In the genomic region with DNA sequence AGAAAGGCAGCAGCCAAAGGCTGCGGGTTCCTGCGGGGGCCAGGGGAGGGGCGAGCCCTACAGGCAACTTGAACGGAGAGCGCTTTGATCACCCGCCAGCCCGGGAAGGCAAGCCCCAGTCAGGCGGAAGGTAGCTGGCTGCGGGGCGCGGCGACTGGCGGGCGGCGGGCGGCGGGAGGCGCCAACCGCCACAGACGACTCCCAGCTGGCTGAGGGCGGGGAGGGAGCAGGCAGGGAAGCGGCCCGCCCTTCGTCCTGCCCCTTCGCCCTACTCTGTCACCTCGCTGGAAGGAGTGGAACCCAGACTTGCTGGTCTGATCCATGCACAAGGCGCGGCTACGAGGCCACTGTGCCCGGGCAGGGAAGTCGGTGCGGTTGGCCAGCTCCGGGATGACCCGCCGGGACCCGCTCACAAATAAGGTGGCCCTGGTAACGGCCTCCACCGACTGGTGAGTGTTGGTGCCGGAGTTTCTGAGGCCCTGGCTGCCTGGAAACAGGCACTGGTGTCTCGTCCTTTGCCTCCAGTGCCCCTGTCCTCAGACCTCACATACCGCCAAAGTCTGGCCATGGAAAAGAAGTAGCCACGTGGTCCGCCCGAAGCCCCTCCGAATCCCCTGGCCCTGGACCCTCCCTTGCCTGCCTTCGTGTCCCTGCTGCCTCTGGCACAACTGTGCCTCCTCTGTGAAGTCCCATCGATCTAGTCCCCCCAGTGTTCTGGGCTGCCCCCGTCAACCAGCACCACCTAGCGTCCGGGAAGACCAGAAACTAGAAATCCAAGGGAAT, we compare ENCODE assay signal across 8 cellular contexts. TPM values are rescaled to one million over a fixed set of nuclear protein-coding genes. Genes with fewer than 3 reads are reported as not detected.
DNase-seq lines count a peak whose midpoint lies in the region; ATAC-seq and TF ChIP-seq lines count a peak whose summit lies in the region.
"Not testable (repeated sequence)": the region's sequence is repeated elsewhere in the genome, so short reads cannot be mapped to it uniquely, and the experiment has no call there.

No MANE protein-coding gene starts in this region.

- not testable (repeated sequence) for H3K27me3 Mint-ChIP-seq in chondrocyte (ENCODE audit: low read depth)

- peak overlapping the region; percentile 87 for H3K27ac Mint-ChIP-seq in chondrocyte (ENCODE audit: unreplicated experiment)

- TF ChIP-seq CTCF in AG10803 (conservative IDR thresholded peaks at IDR 0.05; ENCODE audit: low read length) (peak; percentile 78), chondrocyte (IDR thresholded peaks at IDR 0.05) (peak; percentile 91)

- H3K9me3 Mint-ChIP-seq in chondrocyte (ENCODE audit: low read depth): peaks cover 17% of the 10 kb centered on the region

- peak; percentile 67 for ATAC-seq in GM19043 (IDR thresholded peaks at IDR 0.05; ENCODE audit: low read depth, unreplicated experiment)
- ATAC-seq in HG03442 (IDR thresholded peaks at IDR 0.05; ENCODE audit: unreplicated experiment): peak; percentile 56

- peak overlapping the region in 20 of 21 experiments; percentile 55 to 93 (median 87) for H3K27ac ChIP-seq in skin epidermis

- H3K4me3 ChIP-seq in AG10803 (ENCODE audit: low read length): peak overlapping the region; percentile 69
- H3K4me3 ChIP-seq in skin epidermis: peak overlapping the region; percentile 46 to 59 (median 52)

- H3K36me3 Mint-ChIP-seq in chondrocyte (ENCODE audit: low read depth): not testable (repeated sequence)

- H3K4me1 Mint-ChIP-seq in chondrocyte (ENCODE audit: low read depth): not testable (repeated sequence)

- H3K4me3 Mint-ChIP-seq in chondrocyte (ENCODE audit: unreplicated experiment): peak overlapping the region; percentile 88

- DNase-seq in AG10803 (ENCODE audit: low read depth): peak; percentile 71
- peak; percentile 59 for DNase-seq in NCI-H460 (ENCODE audit: extremely low read depth, low read depth)
- DNase-seq in activated CD4-positive, alpha-beta T cell treated with anti-CD3 and anti-CD28 coated beads for 1 hour: peak; percentile 43
- peak; percentile 91 for DNase-seq in chondrocyte (ENCODE audit: low spot score)
- DNase-seq in islet precursor cell: peak; percentile 93

RNA-seq across cellular contexts. Expression of gene CARMIL3, which starts 15.4 kb away (rescaled TPM):
- total RNA-seq in NCI-H460 (2014; rRNA removed; shearing (Covaris generic)): 1.1 and 1.7 TPM in 2 replicates
- 1.6 and 2.2 TPM in 2 replicates for polyA plus RNA-seq in NCI-H460 (2014; cell fraction: nucleus; rRNA removed)
- 0.34 to 0.60 TPM (median 0.54 TPM) in 3 replicates for total RNA-seq in chondrocyte

RNA-seq across cellular contexts. Expression of gene CPNE6, which starts 35.0 kb away (rescaled TPM):
- total RNA-seq in NCI-H460 (2014; rRNA removed; shearing (Covaris generic)): not detected in 2 replicates
- polyA plus RNA-seq in NCI-H460 (2014; cell fraction: nucleus; rRNA removed): not detected in 2 replicates
- not detected in 3 replicates for total RNA-seq in chondrocyte

RNA-seq across cellular contexts. Expression of gene DHRS4L2, which starts 47.6 kb away (rescaled TPM):
- 19.4 and 21.7 TPM in 2 replicates for total RNA-seq in NCI-H460 (2014; rRNA removed; shearing (Covaris generic))
- polyA plus RNA-seq in NCI-H460 (2014; cell fraction: nucleus; rRNA removed): 13.7 and 50.1 TPM in 2 replicates
- total RNA-seq in chondrocyte: 11.9 to 17.7 TPM (median 13.9 TPM) in 3 replicates

RNA-seq across cellular contexts. Expression of gene PCK2, which starts 57.7 kb away (rescaled TPM):
- total RNA-seq in NCI-H460 (2014; rRNA removed; shearing (Covaris generic)): 35.8 and 40.8 TPM in 2 replicates
- 57.3 and 71.8 TPM in 2 replicates for polyA plus RNA-seq in NCI-H460 (2014; cell fraction: nucleus; rRNA removed)
- 18.7 to 126 TPM (median 118 TPM) in 3 replicates for total RNA-seq in chondrocyte

Comparison
In these comparisons a context has a peak if more than half of its experiments do, and no peak if none do; other contexts are left out.
1. Peak in every context shown above with its lines: DNase-seq, ATAC-seq, H3K4me3 ChIP-seq and H3K27ac ChIP-seq.
2. DNase-seq: peak in every context shown above with its lines; median percentile 93 in islet precursor cell; 91 in chondrocyte; 71 in AG10803; 59 in NCI-H460; 43 in activated CD4-positive, alpha-beta T cell treated with anti-CD3 and anti-CD28 coated beads for 1 hour.